Comparison of ENCODE assay signal across 14 cellular contexts in genomic region chr16:14181371-14182050, GRCh38.
DNase-seq lines count a peak whose midpoint lies in the region; ATAC-seq and TF ChIP-seq lines count a peak whose summit lies in the region.
"Had no signal": no experiment of that assay in that cellular context is flagged by ENCODE, and none has a peak within 500 bp of the region (broad histone marks: within the 10 kb centered on the region; RNA-seq: fewer than 3 reads in every experiment).

No MANE protein-coding gene starts in this region.

- ATAC-seq in left lobe of liver (no peak), GM21360 (IDR thresholded peaks at IDR 0.05; ENCODE audit: unreplicated experiment) (no peak)
- ATAC-seq: CD8-positive, alpha-beta T cell; HCT116; stimulated activated naive CD8-positive, alpha-beta T cell treated with anti-CD3 and anti-CD28 coated beads, Interleukin-15, amount 100 ng/mL, for 72 hours; T-cell had no signal

- DNase-seq in AG08396 (ENCODE audit: low spot score) (peak; percentile 19), M059J (ENCODE audit: low read depth) (peak; percentile 46), astrocyte of the cerebellum (ENCODE audit: low read depth) (peak; percentile 34), iris pigment epithelial cell (ENCODE audit: low read depth) (peak; percentile 93), left lobe of liver (ENCODE audit: low spot score) (no peak), activated gamma-delta T cell treated with Interleukin-2 at 50 U/mL for 16 hours (no peak)
- DNase-seq in stimulated activated CD4-positive, alpha-beta T cell treated with anti-CD3 and anti-CD28 coated beads, Interleukin-12 subunit alpha, Interleukin-12 subunit beta, amount 100 ng/mL, for 4 hours = no peak
- DNase-seq: adrenal gland; CD8-positive, alpha-beta T cell; NCI-H748 treated with DMSO at 0.1 percent for 48 hours; stimulated activated naive CD8-positive, alpha-beta T cell treated with anti-CD3 and anti-CD28 coated beads, Interleukin-15, amount 100 ng/mL, for 72 hours; T-cell had no signal

- in situ Hi-C loops in astrocyte of the cerebellum (cut with HindIII; ENCODE audit: low sequenced_read_pairs) = no loop called here

- no peak for TF ChIP-seq CTCF in astrocyte of the cerebellum (IDR thresholded peaks at IDR 0.05; ENCODE audit: low read depth, low read length, missing control alignments)

- H3K4me3 ChIP-seq in astrocyte of the cerebellum (ENCODE audit: low read depth, low read length) = no peak overlapping the region
- H3K4me3 ChIP-seq: adrenal gland had no signal

Comparison
In these comparisons a context has a peak if more than half of its experiments do, and no peak if none do; other contexts are left out.
1. DNase-seq: peak in AG08396 (single experiment), M059J (single experiment), astrocyte of the cerebellum (single experiment) and iris pigment epithelial cell (single experiment); none in stimulated activated CD4-positive, alpha-beta T cell treated with anti-CD3 and anti-CD28 coated beads, Interleukin-12 subunit alpha, Interleukin-12 subunit beta, amount 100 ng/mL, for 4 hours (single experiment), left lobe of liver (single experiment) and activated gamma-delta T cell treated with Interleukin-2 at 50 U/mL for 16 hours (single experiment).